In the genomic region with DNA sequence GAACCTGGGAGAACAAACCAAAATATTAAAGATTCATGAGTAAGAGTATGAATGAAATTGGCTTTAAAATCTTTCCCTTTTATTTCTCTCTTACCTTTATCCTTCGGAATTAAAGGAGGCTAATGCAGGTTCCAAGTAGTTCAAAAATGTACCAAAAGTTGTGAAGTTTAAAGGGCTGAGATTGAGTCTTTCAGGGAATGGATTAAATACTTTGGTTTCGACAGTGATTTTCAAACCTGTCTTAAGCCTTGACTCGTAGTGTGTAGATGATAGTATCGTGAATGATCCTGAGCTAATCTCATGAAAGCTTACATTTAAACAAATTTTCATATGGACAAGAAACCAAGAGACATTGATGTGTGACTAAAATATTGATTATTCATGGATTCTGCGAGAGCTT, we compare ENCODE assay signal across 1 cellular context.
TF ChIP-seq lines count a peak whose summit lies in the region.

No MANE protein-coding gene starts in this region.

TF ChIP-seq in GM23338, 12 proteins besides CTCF, POLR2A, EP300 and RAD21:
- TF ChIP-seq, protein P1, sequence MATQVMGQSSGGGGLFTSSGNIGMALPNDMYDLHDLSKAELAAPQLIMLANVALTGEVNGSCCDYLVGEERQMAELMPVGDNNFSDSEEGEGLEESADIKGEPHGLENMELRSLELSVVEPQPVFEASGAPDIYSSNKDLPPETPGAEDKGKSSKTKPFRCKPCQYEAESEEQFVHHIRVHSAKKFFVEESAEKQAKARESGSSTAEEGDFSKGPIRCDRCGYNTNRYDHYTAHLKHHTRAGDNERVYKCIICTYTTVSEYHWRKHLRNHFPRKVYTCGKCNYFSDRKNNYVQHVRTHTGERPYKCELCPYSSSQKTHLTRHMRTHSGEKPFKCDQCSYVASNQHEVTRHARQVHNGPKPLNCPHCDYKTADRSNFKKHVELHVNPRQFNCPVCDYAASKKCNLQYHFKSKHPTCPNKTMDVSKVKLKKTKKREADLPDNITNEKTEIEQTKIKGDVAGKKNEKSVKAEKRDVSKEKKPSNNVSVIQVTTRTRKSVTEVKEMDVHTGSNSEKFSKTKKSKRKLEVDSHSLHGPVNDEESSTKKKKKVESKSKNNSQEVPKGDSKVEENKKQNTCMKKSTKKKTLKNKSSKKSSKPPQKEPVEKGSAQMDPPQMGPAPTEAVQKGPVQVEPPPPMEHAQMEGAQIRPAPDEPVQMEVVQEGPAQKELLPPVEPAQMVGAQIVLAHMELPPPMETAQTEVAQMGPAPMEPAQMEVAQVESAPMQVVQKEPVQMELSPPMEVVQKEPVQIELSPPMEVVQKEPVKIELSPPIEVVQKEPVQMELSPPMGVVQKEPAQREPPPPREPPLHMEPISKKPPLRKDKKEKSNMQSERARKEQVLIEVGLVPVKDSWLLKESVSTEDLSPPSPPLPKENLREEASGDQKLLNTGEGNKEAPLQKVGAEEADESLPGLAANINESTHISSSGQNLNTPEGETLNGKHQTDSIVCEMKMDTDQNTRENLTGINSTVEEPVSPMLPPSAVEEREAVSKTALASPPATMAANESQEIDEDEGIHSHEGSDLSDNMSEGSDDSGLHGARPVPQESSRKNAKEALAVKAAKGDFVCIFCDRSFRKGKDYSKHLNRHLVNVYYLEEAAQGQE (IDR thresholded peaks at IDR 0.05; ENCODE audit: unreplicated experiment): no peak
- no peak for TF ChIP-seq CREB1 (CRISPR knock-in tag; IDR thresholded peaks at IDR 0.05; ENCODE audit: low read depth)
- TF ChIP-seq STAT1 (IDR thresholded peaks at IDR 0.05; ENCODE audit: unreplicated experiment): no peak
- no peak for TF ChIP-seq ZNF114 (CRISPR knock-in tag; IDR thresholded peaks at IDR 0.05)
- TF ChIP-seq NANOG (IDR thresholded peaks at IDR 0.05; ENCODE audit: borderline replicate concordance): no peak
- no peak for TF ChIP-seq POLR2AphosphoS5 (IDR thresholded peaks at IDR 0.05; ENCODE audit: low read depth)
- TF ChIP-seq JUNB (IDR thresholded peaks at IDR 0.05; ENCODE audit: unreplicated experiment): no peak
- TF ChIP-seq, protein P2, sequence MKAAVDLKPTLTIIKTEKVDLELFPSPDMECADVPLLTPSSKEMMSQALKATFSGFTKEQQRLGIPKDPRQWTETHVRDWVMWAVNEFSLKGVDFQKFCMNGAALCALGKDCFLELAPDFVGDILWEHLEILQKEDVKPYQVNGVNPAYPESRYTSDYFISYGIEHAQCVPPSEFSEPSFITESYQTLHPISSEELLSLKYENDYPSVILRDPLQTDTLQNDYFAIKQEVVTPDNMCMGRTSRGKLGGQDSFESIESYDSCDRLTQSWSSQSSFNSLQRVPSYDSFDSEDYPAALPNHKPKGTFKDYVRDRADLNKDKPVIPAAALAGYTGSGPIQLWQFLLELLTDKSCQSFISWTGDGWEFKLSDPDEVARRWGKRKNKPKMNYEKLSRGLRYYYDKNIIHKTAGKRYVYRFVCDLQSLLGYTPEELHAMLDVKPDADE (IDR thresholded peaks at IDR 0.05): no peak
- TF ChIP-seq, protein P3, sequence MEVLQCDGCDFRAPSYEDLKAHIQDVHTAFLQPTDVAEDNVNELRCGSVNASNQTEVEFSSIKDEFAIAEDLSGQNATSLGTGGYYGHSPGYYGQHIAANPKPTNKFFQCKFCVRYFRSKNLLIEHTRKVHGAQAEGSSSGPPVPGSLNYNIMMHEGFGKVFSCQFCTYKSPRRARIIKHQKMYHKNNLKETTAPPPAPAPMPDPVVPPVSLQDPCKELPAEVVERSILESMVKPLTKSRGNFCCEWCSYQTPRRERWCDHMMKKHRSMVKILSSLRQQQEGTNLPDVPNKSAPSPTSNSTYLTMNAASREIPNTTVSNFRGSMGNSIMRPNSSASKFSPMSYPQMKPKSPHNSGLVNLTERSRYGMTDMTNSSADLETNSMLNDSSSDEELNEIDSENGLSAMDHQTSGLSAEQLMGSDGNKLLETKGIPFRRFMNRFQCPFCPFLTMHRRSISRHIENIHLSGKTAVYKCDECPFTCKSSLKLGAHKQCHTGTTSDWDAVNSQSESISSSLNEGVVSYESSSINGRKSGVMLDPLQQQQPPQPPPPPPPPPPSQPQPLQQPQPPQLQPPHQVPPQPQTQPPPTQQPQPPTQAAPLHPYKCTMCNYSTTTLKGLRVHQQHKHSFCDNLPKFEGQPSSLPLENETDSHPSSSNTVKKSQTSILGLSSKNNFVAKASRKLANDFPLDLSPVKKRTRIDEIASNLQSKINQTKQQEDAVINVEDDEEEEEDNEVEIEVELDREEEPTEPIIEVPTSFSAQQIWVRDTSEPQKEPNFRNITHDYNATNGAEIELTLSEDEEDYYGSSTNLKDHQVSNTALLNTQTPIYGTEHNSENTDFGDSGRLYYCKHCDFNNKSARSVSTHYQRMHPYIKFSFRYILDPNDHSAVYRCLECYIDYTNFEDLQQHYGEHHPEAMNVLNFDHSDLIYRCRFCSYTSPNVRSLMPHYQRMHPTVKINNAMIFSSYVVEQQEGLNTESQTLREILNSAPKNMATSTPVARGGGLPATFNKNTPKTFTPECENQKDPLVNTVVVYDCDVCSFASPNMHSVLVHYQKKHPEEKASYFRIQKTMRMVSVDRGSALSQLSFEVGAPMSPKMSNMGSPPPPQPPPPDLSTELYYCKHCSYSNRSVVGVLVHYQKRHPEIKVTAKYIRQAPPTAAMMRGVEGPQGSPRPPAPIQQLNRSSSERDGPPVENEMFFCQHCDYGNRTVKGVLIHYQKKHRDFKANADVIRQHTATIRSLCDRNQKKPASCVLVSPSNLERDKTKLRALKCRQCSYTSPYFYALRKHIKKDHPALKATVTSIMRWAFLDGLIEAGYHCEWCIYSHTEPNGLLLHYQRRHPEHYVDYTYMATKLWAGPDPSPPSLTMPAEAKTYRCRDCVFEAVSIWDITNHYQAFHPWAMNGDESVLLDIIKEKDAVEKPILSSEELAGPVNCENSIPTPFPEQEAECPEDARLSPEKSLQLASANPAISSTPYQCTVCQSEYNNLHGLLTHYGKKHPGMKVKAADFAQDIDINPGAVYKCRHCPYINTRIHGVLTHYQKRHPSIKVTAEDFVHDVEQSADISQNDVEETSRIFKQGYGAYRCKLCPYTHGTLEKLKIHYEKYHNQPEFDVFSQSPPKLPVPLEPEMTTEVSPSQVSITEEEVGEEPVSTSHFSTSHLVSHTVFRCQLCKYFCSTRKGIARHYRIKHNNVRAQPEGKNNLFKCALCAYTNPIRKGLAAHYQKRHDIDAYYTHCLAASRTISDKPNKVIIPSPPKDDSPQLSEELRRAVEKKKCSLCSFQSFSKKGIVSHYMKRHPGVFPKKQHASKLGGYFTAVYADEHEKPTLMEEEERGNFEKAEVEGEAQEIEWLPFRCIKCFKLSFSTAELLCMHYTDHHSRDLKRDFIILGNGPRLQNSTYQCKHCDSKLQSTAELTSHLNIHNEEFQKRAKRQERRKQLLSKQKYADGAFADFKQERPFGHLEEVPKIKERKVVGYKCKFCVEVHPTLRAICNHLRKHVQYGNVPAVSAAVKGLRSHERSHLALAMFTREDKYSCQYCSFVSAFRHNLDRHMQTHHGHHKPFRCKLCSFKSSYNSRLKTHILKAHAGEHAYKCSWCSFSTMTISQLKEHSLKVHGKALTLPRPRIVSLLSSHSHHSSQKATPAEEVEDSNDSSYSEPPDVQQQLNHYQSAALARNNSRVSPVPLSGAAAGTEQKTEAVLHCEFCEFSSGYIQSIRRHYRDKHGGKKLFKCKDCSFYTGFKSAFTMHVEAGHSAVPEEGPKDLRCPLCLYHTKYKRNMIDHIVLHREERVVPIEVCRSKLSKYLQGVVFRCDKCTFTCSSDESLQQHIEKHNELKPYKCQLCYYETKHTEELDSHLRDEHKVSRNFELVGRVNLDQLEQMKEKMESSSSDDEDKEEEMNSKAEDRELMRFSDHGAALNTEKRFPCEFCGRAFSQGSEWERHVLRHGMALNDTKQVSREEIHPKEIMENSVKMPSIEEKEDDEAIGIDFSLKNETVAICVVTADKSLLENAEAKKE (CRISPR knock-in tag; IDR thresholded peaks at IDR 0.05): no peak
- TF ChIP-seq EZH2phosphoT487 (IDR thresholded peaks at IDR 0.05; ENCODE audit: unreplicated experiment): no peak
